In the genomic region with DNA sequence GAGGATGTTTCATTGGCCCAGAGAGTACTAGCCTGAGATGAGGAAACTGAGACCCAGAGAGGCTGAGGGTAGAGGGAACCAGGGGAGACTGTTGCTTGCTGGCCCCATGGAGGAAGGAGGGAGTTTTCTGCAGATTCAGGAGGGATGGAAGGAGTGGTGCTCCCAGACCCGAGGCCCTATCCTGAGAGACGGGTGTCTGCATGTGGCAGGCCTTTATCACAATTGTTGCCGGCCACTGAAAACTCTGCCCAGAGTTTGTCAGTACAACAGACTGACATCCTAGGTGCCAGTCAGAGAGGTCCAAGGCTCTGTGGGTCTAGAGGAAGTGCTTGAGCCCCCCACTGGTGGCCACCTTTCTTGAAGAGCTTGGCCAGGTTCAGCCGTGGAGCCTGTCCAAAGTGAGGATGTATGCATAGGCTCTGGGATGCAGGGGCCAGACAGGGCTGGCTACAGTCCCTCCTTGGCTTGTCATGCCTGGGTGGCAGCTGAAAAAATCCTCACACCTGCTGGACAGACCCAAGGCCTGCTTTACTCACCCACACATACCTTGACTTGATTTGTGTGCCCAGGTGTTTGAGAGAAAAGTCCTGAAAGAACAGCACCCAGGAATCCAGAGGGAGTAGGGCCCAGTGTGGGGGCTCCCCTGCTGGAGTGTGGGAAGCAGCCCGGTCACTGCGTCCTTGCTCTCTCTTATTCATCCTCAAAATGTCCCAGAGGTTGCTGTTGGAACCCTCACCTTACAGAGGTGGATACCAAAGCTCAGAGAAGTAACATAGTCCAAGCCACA, we compare ENCODE assay signal across 20 cellular contexts.
A peak's percentile ranks its signal among the peaks of the same experiment; 100 is the strongest.
DNase-seq lines count a peak whose midpoint lies in the region; ATAC-seq and TF ChIP-seq lines count a peak whose summit lies in the region.
"Had no signal": no experiment of that assay in that cellular context is flagged by ENCODE, and none has a peak within 500 bp of the region (broad histone marks: within the 10 kb centered on the region; RNA-seq: fewer than 3 reads in every experiment).

No MANE protein-coding gene starts in this region.

- H3K9me3 Mint-ChIP-seq in neural progenitor cell = peaks cover 14% of the 10 kb centered on the region

- no peak overlapping the region for H3K4me3 Mint-ChIP-seq in neural progenitor cell
- H3K4me3 Mint-ChIP-seq: B cell; CD14-positive monocyte; CD4-positive, alpha-beta T cell; CD8-positive, alpha-beta memory T cell; HFFc6 had no signal

- H3K9ac ChIP-seq in neural progenitor cell = no peak overlapping the region
- H3K9ac ChIP-seq: BLaER1 treated with 17β-estradiol and CSF1 and Interleukin-3, amounts not matched to agents 10 nM and 100 nM; GM23248 had no signal

- H3K79me2 ChIP-seq in neural progenitor cell (ENCODE audit: low read depth) = no peaks in the 10 kb centered on the region

- ATAC-seq in right cardiac atrium = no peak
- ATAC-seq: GM12878 had no signal

- TF ChIP-seq EP300 in Ishikawa (IDR thresholded peaks at IDR 0.05; ENCODE audit: borderline replicate concordance) = no peak

- H2AFZ ChIP-seq in neural progenitor cell (replicated peaks) = no peak overlapping the region
- H2AFZ ChIP-seq: GM23248 had no signal

- H3F3A ChIP-seq in neural progenitor cell (ENCODE audit: low read depth) = no peaks in the 10 kb centered on the region

- H3K27ac Mint-ChIP-seq in neural progenitor cell = peak overlapping the region; percentile 26
- H3K27ac Mint-ChIP-seq: B cell; CD14-positive monocyte; CD4-positive, alpha-beta T cell; CD8-positive, alpha-beta memory T cell; HFFc6 had no signal

- no peak overlapping the region for H3K4me2 ChIP-seq in neural progenitor cell
- H3K4me2 ChIP-seq: BLaER1 treated with 17β-estradiol and CSF1 and Interleukin-3, amounts not matched to agents 10 nM and 100 nM had no signal

- H3K9me3 ChIP-seq in right atrium auricular region (peaks cover 0 to 5% of the 10 kb centered on the region in 2 donors), right cardiac atrium (ENCODE audit: control insufficient read depth, low read length) (peaks cover under 1% of the 10 kb centered on the region), neural progenitor cell (ENCODE audit: low read depth) (no peaks in the 10 kb centered on the region)
- H3K9me3 ChIP-seq: HAP-1 had no signal

- no peaks in the 10 kb centered on the region for H4K20me1 ChIP-seq in neural progenitor cell (ENCODE audit: low read depth)
- H4K20me1 ChIP-seq: BLaER1 treated with 17β-estradiol and CSF1 and Interleukin-3, amounts not matched to agents 10 nM and 100 nM had no signal

- H3K36me3 ChIP-seq in right atrium auricular region (no peaks in the 10 kb centered on the region), neural progenitor cell (no peaks in the 10 kb centered on the region)
- H3K36me3 ChIP-seq: HAP-1 had no signal

- H3K27me3 Mint-ChIP-seq in neural progenitor cell (ENCODE audit: insufficient read depth, low read depth) = peaks cover 10% of the 10 kb centered on the region

- TF ChIP-seq RAD21 in Ishikawa (IDR thresholded peaks at IDR 0.05; ENCODE audit: low read depth) = no peak

- H3K4me3 ChIP-seq in right atrium auricular region (no peak overlapping the region), right cardiac atrium (ENCODE audit: low read length) (no peak overlapping the region), neural progenitor cell (no peak overlapping the region)
- H3K4me3 ChIP-seq: BLaER1 treated with 17β-estradiol and CSF1 and Interleukin-3, amounts not matched to agents 10 nM and 100 nM; GM12878; GM23248; HAP-1 had no signal

- WGBS in right cardiac atrium = 70% methylated on average over 6 of the region's 6 CpGs

- H3K27me3 ChIP-seq in right atrium auricular region (no peaks in the 10 kb centered on the region), right cardiac atrium (ENCODE audit: control insufficient read depth, insufficient read depth) (no peaks in the 10 kb centered on the region), neural progenitor cell (peaks cover 16% of the 10 kb centered on the region)
- H3K27me3 ChIP-seq: BLaER1 treated with 17β-estradiol and CSF1 and Interleukin-3, amounts not matched to agents 10 nM and 100 nM had no signal

- intact Hi-C loops in right cardiac atrium (cut with DNase I) = no loop called here

- peak; percentile 50 for DNase-seq in right atrium auricular region (ENCODE audit: low spot score)
- no peak for DNase-seq in right cardiac atrium
- no peak for DNase-seq in neural progenitor cell (ENCODE audit: low spot score)
- DNase-seq in amygdala (lab: John Stamatoyannopoulos, UW) = no peak
- DNase-seq in foreskin melanocyte = no peak
- DNase-seq: CD4-positive, alpha-beta T cell; CD8-positive, alpha-beta memory T cell; DMS 273 treated with DMSO at 0.1 percent for 48 hours; DMS79; EL; GDM1; GM23248; HFFc6 had no signal

- no peaks in the 10 kb centered on the region for H3K36me3 Mint-ChIP-seq in neural progenitor cell
- H3K36me3 Mint-ChIP-seq: CD14-positive monocyte; CD8-positive, alpha-beta memory T cell had no signal

- peaks cover 17% of the 10 kb centered on the region for H3K4me1 Mint-ChIP-seq in neural progenitor cell
- H3K4me1 Mint-ChIP-seq: B cell; CD14-positive monocyte; CD8-positive, alpha-beta memory T cell had no signal

- H3K27ac ChIP-seq in right atrium auricular region (no peak overlapping the region), right cardiac atrium (ENCODE audit: low read length) (no peak overlapping the region), neural progenitor cell (no peak overlapping the region)
- H3K27ac ChIP-seq: 22Rv1; BLaER1 treated with 17β-estradiol and CSF1 and Interleukin-3, amounts not matched to agents 10 nM and 100 nM; GM23248 had no signal

- TF ChIP-seq CTCF in right atrium auricular region (IDR thresholded peaks at IDR 0.05) (no peak), neural progenitor cell (IDR thresholded peaks at IDR 0.05) (no peak)

- no peaks in the 10 kb centered on the region for H3K4me1 ChIP-seq in right atrium auricular region
- no peaks in the 10 kb centered on the region for H3K4me1 ChIP-seq in right cardiac atrium (ENCODE audit: control insufficient read depth, insufficient read depth, low read length)
- H3K4me1 ChIP-seq in neural progenitor cell = peaks cover 6% of the 10 kb centered on the region
- H3K4me1 ChIP-seq: BLaER1 treated with 17β-estradiol and CSF1 and Interleukin-3, amounts not matched to agents 10 nM and 100 nM; HAP-1 had no signal

TF ChIP-seq in Ishikawa, 13 proteins besides CTCF, POLR2A, EP300 and RAD21:
- TF ChIP-seq, protein P1, sequence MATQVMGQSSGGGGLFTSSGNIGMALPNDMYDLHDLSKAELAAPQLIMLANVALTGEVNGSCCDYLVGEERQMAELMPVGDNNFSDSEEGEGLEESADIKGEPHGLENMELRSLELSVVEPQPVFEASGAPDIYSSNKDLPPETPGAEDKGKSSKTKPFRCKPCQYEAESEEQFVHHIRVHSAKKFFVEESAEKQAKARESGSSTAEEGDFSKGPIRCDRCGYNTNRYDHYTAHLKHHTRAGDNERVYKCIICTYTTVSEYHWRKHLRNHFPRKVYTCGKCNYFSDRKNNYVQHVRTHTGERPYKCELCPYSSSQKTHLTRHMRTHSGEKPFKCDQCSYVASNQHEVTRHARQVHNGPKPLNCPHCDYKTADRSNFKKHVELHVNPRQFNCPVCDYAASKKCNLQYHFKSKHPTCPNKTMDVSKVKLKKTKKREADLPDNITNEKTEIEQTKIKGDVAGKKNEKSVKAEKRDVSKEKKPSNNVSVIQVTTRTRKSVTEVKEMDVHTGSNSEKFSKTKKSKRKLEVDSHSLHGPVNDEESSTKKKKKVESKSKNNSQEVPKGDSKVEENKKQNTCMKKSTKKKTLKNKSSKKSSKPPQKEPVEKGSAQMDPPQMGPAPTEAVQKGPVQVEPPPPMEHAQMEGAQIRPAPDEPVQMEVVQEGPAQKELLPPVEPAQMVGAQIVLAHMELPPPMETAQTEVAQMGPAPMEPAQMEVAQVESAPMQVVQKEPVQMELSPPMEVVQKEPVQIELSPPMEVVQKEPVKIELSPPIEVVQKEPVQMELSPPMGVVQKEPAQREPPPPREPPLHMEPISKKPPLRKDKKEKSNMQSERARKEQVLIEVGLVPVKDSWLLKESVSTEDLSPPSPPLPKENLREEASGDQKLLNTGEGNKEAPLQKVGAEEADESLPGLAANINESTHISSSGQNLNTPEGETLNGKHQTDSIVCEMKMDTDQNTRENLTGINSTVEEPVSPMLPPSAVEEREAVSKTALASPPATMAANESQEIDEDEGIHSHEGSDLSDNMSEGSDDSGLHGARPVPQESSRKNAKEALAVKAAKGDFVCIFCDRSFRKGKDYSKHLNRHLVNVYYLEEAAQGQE (IDR thresholded peaks at IDR 0.05; ENCODE audit: low read depth) = peak; percentile 51; the same call in 1 of the 2 replicates
- no peak for TF ChIP-seq FOXM1 (IDR thresholded peaks at IDR 0.05; ENCODE audit: borderline replicate concordance, low read depth)
- no peak for TF ChIP-seq TEAD4 (IDR thresholded peaks at IDR 0.05)
- TF ChIP-seq TCF12 (IDR thresholded peaks at IDR 0.05; ENCODE audit: low read depth) = no peak
